18 cellular contexts compared by ENCODE assay signal in genomic region chr3:172524611-172525010, GRCh38. TPM values are rescaled to one million over a fixed set of nuclear protein-coding genes. Genes with fewer than 3 reads are reported as not detected.
A peak's percentile ranks its signal among the peaks of the same experiment; 100 is the strongest.
DNase-seq lines count a peak whose midpoint lies in the region; ATAC-seq and TF ChIP-seq lines count a peak whose summit lies in the region.
"Had no signal": no experiment of that assay in that cellular context is flagged by ENCODE, and none has a peak within 500 bp of the region (broad histone marks: within the 10 kb centered on the region; RNA-seq: fewer than 3 reads in every experiment).

No MANE protein-coding gene starts in this region.

- BruUV-seq in Caco-2 (replicated peaks; lab: Mats Ljungman, UMichigan) = no TSS peak

- H3K36me3 Mint-ChIP-seq in activated CD8-positive, alpha-beta memory T cell treated with anti-CD3 and anti-CD28 coated beads, Interleukin-2, amount 10 ng/mL, durations not matched to agents 7 days and 5 days = peaks cover 40% of the 10 kb centered on the region
- no peaks in the 10 kb centered on the region for H3K36me3 Mint-ChIP-seq in Caco-2 (ENCODE audit: insufficient read depth, unreplicated experiment)
- H3K36me3 Mint-ChIP-seq: naive thymus-derived CD8-positive, alpha-beta T cell had no signal

- POLR2A ChIA-PET in Caco-2 (lab: Charles Lee) = no interaction called here

- peak overlapping the region; percentile 98 for H3K27ac Mint-ChIP-seq in activated CD8-positive, alpha-beta memory T cell treated with anti-CD3 and anti-CD28 coated beads, Interleukin-2, amount 10 ng/mL, durations not matched to agents 7 days and 5 days
- no peak overlapping the region for H3K27ac Mint-ChIP-seq in Caco-2 (ENCODE audit: unreplicated experiment)

- H3K9me3 Mint-ChIP-seq in activated CD8-positive, alpha-beta memory T cell treated with anti-CD3 and anti-CD28 coated beads, Interleukin-2, amount 10 ng/mL, durations not matched to agents 7 days and 5 days (ENCODE audit: low read depth) = no peaks in the 10 kb centered on the region
- no peaks in the 10 kb centered on the region for H3K9me3 Mint-ChIP-seq in Caco-2 (ENCODE audit: unreplicated experiment)
- H3K9me3 Mint-ChIP-seq: naive thymus-derived CD8-positive, alpha-beta T cell had no signal

- intact Hi-C loops in transverse colon (cut with DNase I; ENCODE audit: low total_unique reads) = loop anchor here (10.0 kb wide), 1 partner anchor 50 kb away; no protein-coding TSS in a partner anchor
- intact Hi-C loops in Caco-2 (cut with micrococcal nuclease; ENCODE audit: unreplicated experiment) = no loop called here

- 81 to 100% methylated on average over 1 to 3 of the region's 3 CpGs for WGBS in transverse colon (ENCODE audit: low coverage in 1 of 2), 2 donors

- peak overlapping the region; percentile 90 for H3K27ac ChIP-seq in VCaP
- H3K27ac ChIP-seq in transverse colon = peak overlapping the region in 3 of 4 donors; percentile 82 to 94 (median 92)
- H3K27ac ChIP-seq: epithelial cell of prostate had no signal

- H3K4me1 ChIP-seq in transverse colon (peaks cover 7 to 33% (median 18%) of the 10 kb centered on the region in 4 donors), Caco-2 (peaks cover 4% of the 10 kb centered on the region)

- H3K4me3 ChIP-seq in fibroblast of the aortic adventitia (ENCODE audit: low read depth, low read length) (no peak overlapping the region), transverse colon (no peak overlapping the region), Caco-2 (ENCODE audit: low read depth, low read length) (no peak overlapping the region)
- H3K4me3 ChIP-seq: right atrium auricular region had no signal

- peaks cover 41% of the 10 kb centered on the region for H3K4me1 Mint-ChIP-seq in activated CD8-positive, alpha-beta memory T cell treated with anti-CD3 and anti-CD28 coated beads, Interleukin-2, amount 10 ng/mL, durations not matched to agents 7 days and 5 days
- peaks cover 7% of the 10 kb centered on the region for H3K4me1 Mint-ChIP-seq in Caco-2 (ENCODE audit: low read depth, unreplicated experiment)

- H3K36me3 ChIP-seq in transverse colon (no peaks in the 10 kb centered on the region), Caco-2 (ENCODE audit: control insufficient read depth, insufficient read depth, low read length) (no peaks in the 10 kb centered on the region)
- H3K36me3 ChIP-seq: right atrium auricular region had no signal

- DNase-seq in activated CD8-positive, alpha-beta memory T cell treated with anti-CD3 and anti-CD28 coated beads, Interleukin-2, amount 10 ng/mL, durations not matched to agents 7 days and 5 days = no peak
- no peak for DNase-seq in activated CD8-positive, alpha-beta memory T cell treated with anti-CD3 and anti-CD28 coated beads, Interleukin-2, amount 50 U/mL, for 4 hours
- peak; percentile 63 for DNase-seq in fibroblast of the aortic adventitia (ENCODE audit: low read depth)
- no peak for DNase-seq in transverse colon
- no peak for DNase-seq in Caco-2
- DNase-seq: activated naive CD4-positive, alpha-beta T cell treated with anti-CD3 and anti-CD28 coated beads, Interleukin-2, amount 50 U/mL, for 16 hours; cerebellar nuclear complex; COR-L47; naive thymus-derived CD8-positive, alpha-beta T cell; NCI-H1105 treated with DMSO at 0.1 percent for 48 hours; Right ventricle myocardium superior; stimulated activated CD4-positive, alpha-beta T cell treated with anti-CD3 and anti-CD28 coated beads, Interleukin-1b, Interleukin-23, amount 100 ng/mL, for 48 hours had no signal

- CTCF ChIA-PET in activated CD8-positive, alpha-beta memory T cell treated with anti-CD3 and anti-CD28 coated beads, Interleukin-2, amount 10 ng/mL, durations not matched to agents 7 days and 5 days (lab: Charles Lee) = interaction anchor here (1.2 to 9.1 kb wide), 2 partner anchors 11 to 69 kb away, joined by 3 to 146 read pairs; no protein-coding TSS in a partner anchor
- CTCF ChIA-PET in Caco-2 (lab: Charles Lee) = no interaction called here

- no peaks in the 10 kb centered on the region for H3K27me3 ChIP-seq in transverse colon
- H3K27me3 ChIP-seq in Caco-2 (replicated peaks; ENCODE audit: control insufficient read depth, insufficient read depth, low read length) = no peaks in the 10 kb centered on the region
- H3K27me3 ChIP-seq: right atrium auricular region had no signal

- no peaks in the 10 kb centered on the region for H3K9me3 ChIP-seq in transverse colon
- H3K9me3 ChIP-seq in Caco-2 = no peaks in the 10 kb centered on the region
- H3K9me3 ChIP-seq: right atrium auricular region had no signal

- TF ChIP-seq CTCF in VCaP (conservative IDR thresholded peaks at IDR 0.05) (no peak), fibroblast of the aortic adventitia (IDR thresholded peaks at IDR 0.05; ENCODE audit: insufficient read depth, low read length) (no peak), transverse colon (IDR thresholded peaks at IDR 0.05) (no peak), Caco-2 (IDR thresholded peaks at IDR 0.05; ENCODE audit: insufficient read depth in 1 of 2, low read depth in 1 of 2, low read length in 1 of 2, severe bottlenecking in 1 of 2, unreplicated experiment in 1 of 2) (no peak)

- H3K4me3 Mint-ChIP-seq in activated CD8-positive, alpha-beta memory T cell treated with anti-CD3 and anti-CD28 coated beads, Interleukin-2, amount 10 ng/mL, durations not matched to agents 7 days and 5 days = no peak overlapping the region
- no peak overlapping the region for H3K4me3 Mint-ChIP-seq in Caco-2 (ENCODE audit: unreplicated experiment)

- in situ Hi-C loops in transverse colon (cut with MboI; ENCODE audit: low pct_ligation_motif_present in 1 of 4, low pct_unique_long_range_greater_than_20kb in 1 of 4, low sequenced_read_pairs in 3 of 4) = no loop called here

- H3K27me3 Mint-ChIP-seq in activated CD8-positive, alpha-beta memory T cell treated with anti-CD3 and anti-CD28 coated beads, Interleukin-2, amount 10 ng/mL, durations not matched to agents 7 days and 5 days = no peaks in the 10 kb centered on the region
- no peaks in the 10 kb centered on the region for H3K27me3 Mint-ChIP-seq in Caco-2 (ENCODE audit: insufficient read depth, unreplicated experiment)
- H3K27me3 Mint-ChIP-seq: naive thymus-derived CD8-positive, alpha-beta T cell had no signal

- TF ChIP-seq POLR2A in transverse colon (IDR thresholded peaks at IDR 0.05) = no peak

- no peak for ATAC-seq in activated CD8-positive, alpha-beta memory T cell treated with anti-CD3 and anti-CD28 coated beads, Interleukin-2, amount 10 ng/mL, durations not matched to agents 7 days and 5 days
- ATAC-seq in HG03025 (IDR thresholded peaks at IDR 0.05; ENCODE audit: low FRiP score, unreplicated experiment) = no peak
- no peak for ATAC-seq in GM18511 (IDR thresholded peaks at IDR 0.05; ENCODE audit: unreplicated experiment)
- ATAC-seq: naive thymus-derived CD8-positive, alpha-beta T cell had no signal

- no peak for TF ChIP-seq EP300 in transverse colon (IDR thresholded peaks at IDR 0.05; ENCODE audit: low read depth)

RNA-seq across cellular contexts. Expression of gene TNFSF10, which starts 1.4 kb away (rescaled TPM):
- total RNA-seq in activated CD8-positive, alpha-beta memory T cell treated with anti-CD3 and anti-CD28 coated beads, Interleukin-2, amount 10 ng/mL, durations not matched to agents 7 days and 5 days = 100 to 1,000 TPM; 144 to 256 TPM
- total RNA-seq in fibroblast of the aortic adventitia (ENCODE audit: low replicate concordance) = 1.1 and 5.0 TPM in 2 replicates
- total RNA-seq in transverse colon = 100 to 1,000 TPM in 3 of 4 donors, 10 to 100 TPM in 1; 73.8 to 150 (median 125) TPM
- total RNA-seq in Caco-2 (2022) = not detected in 2 replicates
- total RNA-seq: A673 had no signal

Comparison
In these comparisons a context has a peak if more than half of its experiments do, and no peak if none do; other contexts are left out.
1. RNA of gene TNFSF10, which starts 1.4 kb away (total RNA-seq): 144 to 256 TPM in activated CD8-positive, alpha-beta memory T cell treated with anti-CD3 and anti-CD28 coated beads, Interleukin-2, amount 10 ng/mL, durations not matched to agents 7 days and 5 days and 73.8 to 150 TPM in transverse colon; 1.1 to 5.0 TPM in fibroblast of the aortic adventitia and not detected in Caco-2; every median in the first group is over 10 times any median in the second.